In the genomic region with DNA sequence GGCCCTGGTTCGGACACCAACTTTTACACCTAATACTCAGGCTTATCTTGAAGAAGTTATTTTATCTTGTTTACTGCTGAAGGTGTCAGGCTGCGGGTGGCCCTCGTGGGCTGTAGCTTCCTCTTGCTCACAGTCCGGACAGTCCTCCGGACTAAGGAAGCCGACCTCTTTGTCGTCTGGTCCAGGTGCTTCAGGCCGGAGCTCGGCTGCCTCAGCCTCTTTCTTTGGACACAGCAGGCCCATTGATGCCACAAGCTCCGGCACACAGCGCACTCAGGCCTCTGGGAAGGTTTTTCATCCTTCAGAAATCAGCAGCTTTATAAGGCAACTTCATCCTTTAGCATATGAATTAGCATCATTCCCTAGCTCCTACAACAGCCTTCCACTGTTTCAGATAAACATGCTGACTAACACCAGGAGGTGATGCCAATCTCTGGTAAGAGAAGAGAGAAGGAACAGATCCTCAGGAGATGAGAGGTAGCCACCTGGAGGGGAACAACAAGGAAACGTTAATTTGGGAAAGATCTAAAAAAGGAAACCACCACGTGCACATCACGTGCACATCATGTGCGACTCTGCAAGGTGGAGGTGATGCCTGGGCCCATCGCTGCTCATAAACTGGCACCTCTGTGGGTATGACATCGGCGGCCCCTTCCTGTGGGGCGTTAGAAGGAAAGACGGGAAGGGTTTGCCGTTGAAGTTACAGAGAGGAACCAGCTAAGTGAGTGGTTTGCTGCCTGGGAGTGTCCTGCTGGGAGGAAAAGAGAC, we compare ENCODE assay signal across 1 cellular context.
TF ChIP-seq lines count a peak whose summit lies in the region.

No MANE protein-coding gene starts in this region.

TF ChIP-seq in HEK293T, 16 proteins besides CTCF, POLR2A, EP300 and RAD21:
- TF ChIP-seq BHLHE40 (IDR thresholded peaks at IDR 0.05; ENCODE audit: borderline replicate concordance) (no peak), HDGF (IDR thresholded peaks at IDR 0.05; ENCODE audit: borderline replicate concordance) (no peak), FOXK2 (IDR thresholded peaks at IDR 0.05) (no peak), SUZ12 (IDR thresholded peaks at IDR 0.05) (no peak), NFRKB (IDR thresholded peaks at IDR 0.05) (no peak), FOXM1 (IDR thresholded peaks at IDR 0.05; ENCODE audit: borderline replicate concordance) (no peak), ARNT (IDR thresholded peaks at IDR 0.05) (no peak), L3MBTL2 (conservative IDR thresholded peaks at IDR 0.05) (no peak), CTBP1 (IDR thresholded peaks at IDR 0.05; ENCODE audit: borderline replicate concordance) (no peak), ELF4 (IDR thresholded peaks at IDR 0.05) (no peak), ZNF384 (IDR thresholded peaks at IDR 0.05) (no peak), FOXA1 (IDR thresholded peaks at IDR 0.05) (no peak)
- TF ChIP-seq, protein P1, sequence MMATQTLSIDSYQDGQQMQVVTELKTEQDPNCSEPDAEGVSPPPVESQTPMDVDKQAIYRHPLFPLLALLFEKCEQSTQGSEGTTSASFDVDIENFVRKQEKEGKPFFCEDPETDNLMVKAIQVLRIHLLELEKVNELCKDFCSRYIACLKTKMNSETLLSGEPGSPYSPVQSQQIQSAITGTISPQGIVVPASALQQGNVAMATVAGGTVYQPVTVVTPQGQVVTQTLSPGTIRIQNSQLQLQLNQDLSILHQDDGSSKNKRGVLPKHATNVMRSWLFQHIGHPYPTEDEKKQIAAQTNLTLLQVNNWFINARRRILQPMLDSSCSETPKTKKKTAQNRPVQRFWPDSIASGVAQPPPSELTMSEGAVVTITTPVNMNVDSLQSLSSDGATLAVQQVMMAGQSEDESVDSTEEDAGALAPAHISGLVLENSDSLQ (IDR thresholded peaks at IDR 0.05): no peak
TF ChIP-seq in HEK293T: peak in this region for 0.
